30 cellular contexts compared by ENCODE assay signal in the genomic region with DNA sequence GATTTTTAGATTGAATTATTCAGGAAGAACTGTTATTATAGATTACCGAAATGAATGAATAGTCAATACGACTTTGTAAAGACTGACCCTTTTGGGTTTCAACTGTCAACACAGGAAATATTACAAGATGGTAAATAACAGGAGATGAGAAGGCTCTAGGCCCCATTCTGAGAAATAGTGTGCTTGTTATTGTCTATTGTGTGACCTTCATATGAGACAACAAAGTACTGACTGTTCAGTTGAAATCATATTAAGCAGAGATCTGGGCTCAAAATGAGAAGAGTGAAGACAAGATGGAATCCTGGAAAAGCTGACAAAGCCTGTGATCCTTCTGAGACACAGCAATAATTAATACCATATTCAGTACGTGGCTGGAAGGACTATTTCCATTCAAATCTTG.
"Had no signal": no experiment of that assay in that cellular context is flagged by ENCODE, and none has a peak within 500 bp of the region (broad histone marks: within the 10 kb centered on the region; RNA-seq: fewer than 3 reads in every experiment).

No MANE protein-coding gene starts in this region.

- H3K9me3 ChIP-seq: adrenal gland, body of pancreas, breast epithelium had no signal

- H3K4me3 ChIP-seq: adrenal gland, body of pancreas, breast epithelium had no signal

- H3K27ac ChIP-seq: adrenal gland, body of pancreas, brain microvascular endothelial cell, breast epithelium, VCaP had no signal

- H3K4me1 ChIP-seq: adrenal gland, body of pancreas, breast epithelium had no signal

- H3K36me3 ChIP-seq: adrenal gland, brain microvascular endothelial cell, breast epithelium had no signal

- H3K27me3 ChIP-seq: adrenal gland, body of pancreas, brain microvascular endothelial cell, breast epithelium had no signal

- DNase-seq: activated B cell treated with CpG ODN at 0.5 μM for 24 hours; activated CD4-positive, alpha-beta memory T cell treated with anti-CD3 and anti-CD28 coated beads for 36 hours; activated CD4-positive, alpha-beta T cell treated with anti-CD3 and anti-CD28 coated beads for 4 hours; activated CD4-positive, alpha-beta T cell treated with anti-CD3 and anti-CD28 coated beads, Interleukin-2, amount 10 ng/mL, durations not matched to agents 24 days and 14 days; activated CD4-positive, alpha-beta T cell treated with anti-CD3 and anti-CD28 coated beads, Interleukin-2, amount 50 U/mL, for 1 hour; activated CD4-positive, alpha-beta T cell treated with anti-CD3 and anti-CD28 coated beads, Interleukin-2, amount 50 U/mL, for 4 hours; activated CD4-positive, CD25-positive, alpha-beta regulatory T cell treated with anti-CD3 and anti-CD28 coated beads, Interleukin-2, amount 50 U/mL, for 72 hours; activated CD8-positive, alpha-beta memory T cell treated with anti-CD3 and anti-CD28 coated beads, Interleukin-2, amount 50 U/mL, for 4 hours; activated CD8-positive, alpha-beta T cell treated with anti-CD3 and anti-CD28 coated beads for 36 hours; activated effector memory CD4-positive, alpha-beta T cell treated with anti-CD3 and anti-CD28 coated beads, Interleukin-2, amount 50 U/mL, for 16 hours; activated gamma-delta T cell treated with Interleukin-2 at 50 U/mL for 16 hours; activated naive CD4-positive, alpha-beta T cell; activated naive CD4-positive, alpha-beta T cell treated with anti-CD3 and anti-CD28 coated beads for 36 hours; activated naive CD4-positive, alpha-beta T cell treated with anti-CD3 and anti-CD28 coated beads, Interleukin-2, amount 50 U/mL, for 16 hours; activated naive CD8-positive, alpha-beta T cell treated with anti-CD3 and anti-CD28 coated beads for 36 hours; activated T-cell treated with anti-CD3 and anti-CD28 coated beads for 4 hours; activated T-cell treated with anti-CD3 and anti-CD28 coated beads, Interleukin-2, amount 50 U/mL, for 1 hour; activated T-cell treated with anti-CD3 and anti-CD28 coated beads, Interleukin-2, amount 50 U/mL, for 4 hours; activated T-cell treated with anti-CD3 and anti-CD28 coated beads, Interleukin-2, amount 50 U/mL, for 72 hours; adrenal gland; amniotic stem cell; aorta; body of pancreas; brain microvascular endothelial cell; central memory CD4-positive, alpha-beta T cell; T-helper 1 cell; T-helper 2 cell; T-helper 9 cell had no signal
